Comparison of ENCODE assay signal across 1 cellular context in the genomic region with DNA sequence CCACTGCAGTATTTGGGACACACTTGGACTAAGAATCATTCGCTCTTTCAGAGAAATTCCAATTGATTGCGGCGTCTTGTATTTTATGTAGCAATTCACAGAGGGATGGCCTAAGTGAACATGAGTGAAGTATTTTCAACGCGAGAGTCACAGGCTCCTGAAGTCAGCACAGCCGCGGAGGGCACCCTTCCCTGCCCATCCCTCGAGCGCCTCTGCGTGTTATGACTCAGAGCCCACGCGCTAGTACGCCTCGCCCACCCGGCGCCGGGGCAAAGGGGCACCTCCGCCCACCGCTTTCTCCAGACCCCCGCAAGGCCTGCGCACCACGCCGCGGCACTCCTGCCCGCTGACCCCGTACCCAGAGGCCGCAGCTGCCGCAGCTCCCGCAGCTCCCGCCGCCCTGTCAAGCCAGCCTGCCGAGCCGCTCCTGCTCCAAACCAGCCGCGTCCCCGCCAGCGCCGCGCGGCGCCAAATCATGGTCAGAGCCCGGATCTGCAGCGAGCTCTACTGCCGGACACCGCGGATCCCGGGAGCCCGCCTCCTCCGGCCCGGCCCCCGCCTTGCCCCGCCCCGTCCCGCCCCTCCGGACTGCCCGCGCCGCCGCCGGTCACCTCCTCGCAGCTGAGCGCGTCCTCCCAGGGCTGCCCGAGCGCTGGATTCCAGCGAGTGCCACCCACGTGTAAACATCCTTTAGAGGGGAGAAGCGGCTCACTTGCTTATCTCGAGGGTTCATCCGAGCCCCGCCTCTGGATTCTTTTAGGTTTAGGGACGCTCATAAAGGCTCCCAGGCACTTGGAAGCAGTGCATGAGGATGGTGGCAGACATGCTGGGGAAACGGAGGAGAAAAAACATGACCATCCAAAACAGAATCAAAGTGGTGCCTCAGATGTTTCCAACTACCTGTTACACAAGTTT.
TF ChIP-seq lines count a peak whose summit lies in the region.

A gene with protein sequence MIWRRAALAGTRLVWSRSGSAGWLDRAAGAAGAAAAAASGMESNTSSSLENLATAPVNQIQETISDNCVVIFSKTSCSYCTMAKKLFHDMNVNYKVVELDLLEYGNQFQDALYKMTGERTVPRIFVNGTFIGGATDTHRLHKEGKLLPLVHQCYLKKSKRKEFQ (minus strand): TSS at position 509 of the 915 bp plus-strand sequence. CDS start 32 bp downstream, at position 477.

TF ChIP-seq in HepG2, 621 proteins besides CTCF, POLR2A, EP300 and RAD21 (continued from another document and continues in another):
- TF ChIP-seq, protein P1, sequence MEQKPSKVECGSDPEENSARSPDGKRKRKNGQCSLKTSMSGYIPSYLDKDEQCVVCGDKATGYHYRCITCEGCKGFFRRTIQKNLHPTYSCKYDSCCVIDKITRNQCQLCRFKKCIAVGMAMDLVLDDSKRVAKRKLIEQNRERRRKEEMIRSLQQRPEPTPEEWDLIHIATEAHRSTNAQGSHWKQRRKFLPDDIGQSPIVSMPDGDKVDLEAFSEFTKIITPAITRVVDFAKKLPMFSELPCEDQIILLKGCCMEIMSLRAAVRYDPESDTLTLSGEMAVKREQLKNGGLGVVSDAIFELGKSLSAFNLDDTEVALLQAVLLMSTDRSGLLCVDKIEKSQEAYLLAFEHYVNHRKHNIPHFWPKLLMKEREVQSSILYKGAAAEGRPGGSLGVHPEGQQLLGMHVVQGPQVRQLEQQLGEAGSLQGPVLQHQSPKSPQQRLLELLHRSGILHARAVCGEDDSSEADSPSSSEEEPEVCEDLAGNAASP (CRISPR knock-in tag; IDR thresholded peaks at IDR 0.05; ENCODE audit: borderline replicate concordance) = no peak; the same call in 1 of the 2 replicates
- TF ChIP-seq ZNF562 (CRISPR knock-in tag; IDR thresholded peaks at IDR 0.05; ENCODE audit: borderline replicate concordance) = no peak
- TF ChIP-seq ZFP90 (CRISPR knock-in tag; IDR thresholded peaks at IDR 0.05; ENCODE audit: borderline replicate concordance) = no peak
- TF ChIP-seq RCOR2 (CRISPR knock-in tag; IDR thresholded peaks at IDR 0.05) = no peak
- no peak for TF ChIP-seq CBX5 (CRISPR knock-in tag; IDR thresholded peaks at IDR 0.05; ENCODE audit: borderline replicate concordance)
- TF ChIP-seq NFKB2 (CRISPR knock-in tag; IDR thresholded peaks at IDR 0.05; ENCODE audit: borderline replicate concordance) = peak; percentile 60; the same call in 1 of the 2 replicates
- TF ChIP-seq ZNF766 (CRISPR knock-in tag; IDR thresholded peaks at IDR 0.05; ENCODE audit: borderline replicate concordance) = peak; percentile 49; the same call in 1 of the 2 replicates
- TF ChIP-seq, protein P2, sequence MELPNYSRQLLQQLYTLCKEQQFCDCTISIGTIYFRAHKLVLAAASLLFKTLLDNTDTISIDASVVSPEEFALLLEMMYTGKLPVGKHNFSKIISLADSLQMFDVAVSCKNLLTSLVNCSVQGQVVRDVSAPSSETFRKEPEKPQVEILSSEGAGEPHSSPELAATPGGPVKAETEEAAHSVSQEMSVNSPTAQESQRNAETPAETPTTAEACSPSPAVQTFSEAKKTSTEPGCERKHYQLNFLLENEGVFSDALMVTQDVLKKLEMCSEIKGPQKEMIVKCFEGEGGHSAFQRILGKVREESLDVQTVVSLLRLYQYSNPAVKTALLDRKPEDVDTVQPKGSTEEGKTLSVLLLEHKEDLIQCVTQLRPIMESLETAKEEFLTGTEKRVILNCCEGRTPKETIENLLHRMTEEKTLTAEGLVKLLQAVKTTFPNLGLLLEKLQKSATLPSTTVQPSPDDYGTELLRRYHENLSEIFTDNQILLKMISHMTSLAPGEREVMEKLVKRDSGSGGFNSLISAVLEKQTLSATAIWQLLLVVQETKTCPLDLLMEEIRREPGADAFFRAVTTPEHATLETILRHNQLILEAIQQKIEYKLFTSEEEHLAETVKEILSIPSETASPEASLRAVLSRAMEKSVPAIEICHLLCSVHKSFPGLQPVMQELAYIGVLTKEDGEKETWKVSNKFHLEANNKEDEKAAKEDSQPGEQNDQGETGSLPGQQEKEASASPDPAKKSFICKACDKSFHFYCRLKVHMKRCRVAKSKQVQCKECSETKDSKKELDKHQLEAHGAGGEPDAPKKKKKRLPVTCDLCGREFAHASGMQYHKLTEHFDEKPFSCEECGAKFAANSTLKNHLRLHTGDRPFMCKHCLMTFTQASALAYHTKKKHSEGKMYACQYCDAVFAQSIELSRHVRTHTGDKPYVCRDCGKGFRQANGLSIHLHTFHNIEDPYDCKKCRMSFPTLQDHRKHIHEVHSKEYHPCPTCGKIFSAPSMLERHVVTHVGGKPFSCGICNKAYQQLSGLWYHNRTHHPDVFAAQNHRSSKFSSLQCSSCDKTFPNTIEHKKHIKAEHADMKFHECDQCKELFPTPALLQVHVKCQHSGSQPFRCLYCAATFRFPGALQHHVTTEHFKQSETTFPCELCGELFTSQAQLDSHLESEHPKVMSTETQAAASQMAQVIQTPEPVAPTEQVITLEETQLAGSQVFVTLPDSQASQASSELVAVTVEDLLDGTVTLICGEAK (IDR thresholded peaks at IDR 0.05) = no peak
- TF ChIP-seq, protein P2 (CRISPR knock-in tag; IDR thresholded peaks at IDR 0.05) = no peak
- TF ChIP-seq DMAP1 (CRISPR knock-in tag; IDR thresholded peaks at IDR 0.05) = peak; percentile 32; the same call in 1 of the 2 replicates
- no peak for TF ChIP-seq SYNCRIP (IDR thresholded peaks at IDR 0.05; ENCODE audit: insufficient read depth, low read depth, low read length)
- no peak for TF ChIP-seq ZNF282 (IDR thresholded peaks at IDR 0.05; ENCODE audit: partially characterized antibody)
- no peak for TF ChIP-seq SNAI1 (CRISPR knock-in tag; IDR thresholded peaks at IDR 0.05; ENCODE audit: borderline replicate concordance)
- TF ChIP-seq, protein P3, sequence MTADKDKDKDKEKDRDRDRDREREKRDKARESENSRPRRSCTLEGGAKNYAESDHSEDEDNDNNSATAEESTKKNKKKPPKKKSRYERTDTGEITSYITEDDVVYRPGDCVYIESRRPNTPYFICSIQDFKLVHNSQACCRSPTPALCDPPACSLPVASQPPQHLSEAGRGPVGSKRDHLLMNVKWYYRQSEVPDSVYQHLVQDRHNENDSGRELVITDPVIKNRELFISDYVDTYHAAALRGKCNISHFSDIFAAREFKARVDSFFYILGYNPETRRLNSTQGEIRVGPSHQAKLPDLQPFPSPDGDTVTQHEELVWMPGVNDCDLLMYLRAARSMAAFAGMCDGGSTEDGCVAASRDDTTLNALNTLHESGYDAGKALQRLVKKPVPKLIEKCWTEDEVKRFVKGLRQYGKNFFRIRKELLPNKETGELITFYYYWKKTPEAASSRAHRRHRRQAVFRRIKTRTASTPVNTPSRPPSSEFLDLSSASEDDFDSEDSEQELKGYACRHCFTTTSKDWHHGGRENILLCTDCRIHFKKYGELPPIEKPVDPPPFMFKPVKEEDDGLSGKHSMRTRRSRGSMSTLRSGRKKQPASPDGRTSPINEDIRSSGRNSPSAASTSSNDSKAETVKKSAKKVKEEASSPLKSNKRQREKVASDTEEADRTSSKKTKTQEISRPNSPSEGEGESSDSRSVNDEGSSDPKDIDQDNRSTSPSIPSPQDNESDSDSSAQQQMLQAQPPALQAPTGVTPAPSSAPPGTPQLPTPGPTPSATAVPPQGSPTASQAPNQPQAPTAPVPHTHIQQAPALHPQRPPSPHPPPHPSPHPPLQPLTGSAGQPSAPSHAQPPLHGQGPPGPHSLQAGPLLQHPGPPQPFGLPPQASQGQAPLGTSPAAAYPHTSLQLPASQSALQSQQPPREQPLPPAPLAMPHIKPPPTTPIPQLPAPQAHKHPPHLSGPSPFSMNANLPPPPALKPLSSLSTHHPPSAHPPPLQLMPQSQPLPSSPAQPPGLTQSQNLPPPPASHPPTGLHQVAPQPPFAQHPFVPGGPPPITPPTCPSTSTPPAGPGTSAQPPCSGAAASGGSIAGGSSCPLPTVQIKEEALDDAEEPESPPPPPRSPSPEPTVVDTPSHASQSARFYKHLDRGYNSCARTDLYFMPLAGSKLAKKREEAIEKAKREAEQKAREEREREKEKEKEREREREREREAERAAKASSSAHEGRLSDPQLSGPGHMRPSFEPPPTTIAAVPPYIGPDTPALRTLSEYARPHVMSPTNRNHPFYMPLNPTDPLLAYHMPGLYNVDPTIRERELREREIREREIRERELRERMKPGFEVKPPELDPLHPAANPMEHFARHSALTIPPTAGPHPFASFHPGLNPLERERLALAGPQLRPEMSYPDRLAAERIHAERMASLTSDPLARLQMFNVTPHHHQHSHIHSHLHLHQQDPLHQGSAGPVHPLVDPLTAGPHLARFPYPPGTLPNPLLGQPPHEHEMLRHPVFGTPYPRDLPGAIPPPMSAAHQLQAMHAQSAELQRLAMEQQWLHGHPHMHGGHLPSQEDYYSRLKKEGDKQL (CRISPR knock-in tag; IDR thresholded peaks at IDR 0.05; ENCODE audit: low read depth) = no peak
- 0 out of 2 replicates have a peak, but pooled peaks have one; percentile 2 for TF ChIP-seq KLF11 (CRISPR knock-in tag; IDR thresholded peaks at IDR 0.05)
- TF ChIP-seq ZNF317 (CRISPR knock-in tag; IDR thresholded peaks at IDR 0.05) = no peak
- no peak for TF ChIP-seq ADNP (CRISPR knock-in tag; IDR thresholded peaks at IDR 0.05)
- no peak for TF ChIP-seq HDAC2 (CRISPR knock-in tag; IDR thresholded peaks at IDR 0.05)
- TF ChIP-seq ZNF792 (CRISPR knock-in tag; IDR thresholded peaks at IDR 0.05) = no peak
- TF ChIP-seq ZNF33A (CRISPR knock-in tag; IDR thresholded peaks at IDR 0.05; ENCODE audit: borderline replicate concordance) = 0 out of 2 replicates have a peak, but pooled peaks have one; percentile 53
- TF ChIP-seq AKAP8 (CRISPR knock-in tag; IDR thresholded peaks at IDR 0.05) = no peak
- 0 out of 2 replicates have a peak, but pooled peaks have one; percentile 51 for TF ChIP-seq ZNF180 (CRISPR knock-in tag; IDR thresholded peaks at IDR 0.05; ENCODE audit: borderline replicate concordance, low read depth)
- no peak for TF ChIP-seq NFE2 (CRISPR knock-in tag; IDR thresholded peaks at IDR 0.05)
- no peak for TF ChIP-seq XBP1 (CRISPR knock-in tag; IDR thresholded peaks at IDR 0.05)
- no peak; the same call in 1 of the 2 replicates for TF ChIP-seq ETV6 (CRISPR knock-in tag; conservative IDR thresholded peaks at IDR 0.05)
- no peak; the same call in 1 of the 2 replicates for TF ChIP-seq MIER3 (CRISPR knock-in tag; IDR thresholded peaks at IDR 0.05; ENCODE audit: borderline replicate concordance)
- no peak for TF ChIP-seq ZNF256 (CRISPR knock-in tag; conservative IDR thresholded peaks at IDR 0.05)
- TF ChIP-seq, protein P4, sequence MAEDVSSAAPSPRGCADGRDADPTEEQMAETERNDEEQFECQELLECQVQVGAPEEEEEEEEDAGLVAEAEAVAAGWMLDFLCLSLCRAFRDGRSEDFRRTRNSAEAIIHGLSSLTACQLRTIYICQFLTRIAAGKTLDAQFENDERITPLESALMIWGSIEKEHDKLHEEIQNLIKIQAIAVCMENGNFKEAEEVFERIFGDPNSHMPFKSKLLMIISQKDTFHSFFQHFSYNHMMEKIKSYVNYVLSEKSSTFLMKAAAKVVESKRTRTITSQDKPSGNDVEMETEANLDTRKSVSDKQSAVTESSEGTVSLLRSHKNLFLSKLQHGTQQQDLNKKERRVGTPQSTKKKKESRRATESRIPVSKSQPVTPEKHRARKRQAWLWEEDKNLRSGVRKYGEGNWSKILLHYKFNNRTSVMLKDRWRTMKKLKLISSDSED (CRISPR knock-in tag; IDR thresholded peaks at IDR 0.05) = no peak
- no peak for TF ChIP-seq SCMH1 (CRISPR knock-in tag; IDR thresholded peaks at IDR 0.05; ENCODE audit: borderline replicate concordance)
- TF ChIP-seq, protein P5, sequence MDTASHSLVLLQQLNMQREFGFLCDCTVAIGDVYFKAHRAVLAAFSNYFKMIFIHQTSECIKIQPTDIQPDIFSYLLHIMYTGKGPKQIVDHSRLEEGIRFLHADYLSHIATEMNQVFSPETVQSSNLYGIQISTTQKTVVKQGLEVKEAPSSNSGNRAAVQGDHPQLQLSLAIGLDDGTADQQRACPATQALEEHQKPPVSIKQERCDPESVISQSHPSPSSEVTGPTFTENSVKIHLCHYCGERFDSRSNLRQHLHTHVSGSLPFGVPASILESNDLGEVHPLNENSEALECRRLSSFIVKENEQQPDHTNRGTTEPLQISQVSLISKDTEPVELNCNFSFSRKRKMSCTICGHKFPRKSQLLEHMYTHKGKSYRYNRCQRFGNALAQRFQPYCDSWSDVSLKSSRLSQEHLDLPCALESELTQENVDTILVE (CRISPR knock-in tag; IDR thresholded peaks at IDR 0.05) = peak; percentile 18; the same call in 1 of the 2 replicates
